8 cellular contexts compared by ENCODE assay signal in genomic region chr1:246725191-246725590, GRCh38. TPM values are rescaled to one million over a fixed set of nuclear protein-coding genes. Genes with fewer than 3 reads are reported as not detected.
DNase-seq lines count a peak whose midpoint lies in the region; ATAC-seq and TF ChIP-seq lines count a peak whose summit lies in the region.

No MANE protein-coding gene starts in this region.

- TF ChIP-seq RAD21 in neural cell (conservative IDR thresholded peaks at IDR 0.05), result no peak

- peaks cover 22% of the 10 kb centered on the region for H3K79me2 ChIP-seq in neural cell (replicated peaks; ENCODE audit: insufficient read depth, low read length)

- ATAC-seq in HG02610 (IDR thresholded peaks at IDR 0.05; ENCODE audit: unreplicated experiment), result no peak
- no peak for ATAC-seq in GM18909 (IDR thresholded peaks at IDR 0.05; ENCODE audit: poor library complexity, unreplicated experiment)

- H3F3A ChIP-seq in neural cell (ENCODE audit: insufficient read depth, low read length, poor library complexity, severe bottlenecking), result no peaks in the 10 kb centered on the region

- peaks cover 18 to 33% (median 23%) of the 10 kb centered on the region in 10 experiments for H3K4me1 ChIP-seq in BLaER1 treated with 17β-estradiol and CSF1 and Interleukin-3, amounts not matched to agents 10 nM and 100 nM

- DNase-seq in MG63 (no peak), NCI-H2196 (lab: John Stamatoyannopoulos, UW; ENCODE audit: unreplicated experiment) (no peak), A172 (ENCODE audit: low spot score) (no peak)

- H2AFZ ChIP-seq in neural cell (ENCODE audit: low read depth, low read length), result no peak overlapping the region

- H3K36me3 ChIP-seq in BLaER1 treated with 17β-estradiol and CSF1 and Interleukin-3, amounts not matched to agents 10 nM and 100 nM, result peaks cover 34 to 37% (median 36%) of the 10 kb centered on the region in 11 experiments
- peaks cover 32% of the 10 kb centered on the region for H3K36me3 ChIP-seq in MG63
- H3K36me3 ChIP-seq in neural cell (ENCODE audit: insufficient read depth, low read length), result peaks cover 4% of the 10 kb centered on the region

- H3K4me3 ChIP-seq in BLaER1 treated with 17β-estradiol and CSF1 and Interleukin-3, amounts not matched to agents 10 nM and 100 nM, result peak overlapping the region; percentile 78 to 93 (median 86)
- H3K4me3 ChIP-seq in MG63 (peak overlapping the region; percentile 81), neural cell (ENCODE audit: low read length) (peak overlapping the region; percentile 97)

- peak overlapping the region; percentile 80 to 96 (median 93) for H3K4me2 ChIP-seq in BLaER1 treated with 17β-estradiol and CSF1 and Interleukin-3, amounts not matched to agents 10 nM and 100 nM
- peak overlapping the region; percentile 92 for H3K4me2 ChIP-seq in neural cell (ENCODE audit: low read length)

- H3K27ac ChIP-seq in BLaER1 treated with 17β-estradiol and CSF1 and Interleukin-3, amounts not matched to agents 10 nM and 100 nM, result peak overlapping the region; percentile 72 to 96 (median 93); a peak in 21 of 22 replicates
- H3K27ac ChIP-seq in cingulate gyrus (ENCODE audit: low read depth, low read length), result peak overlapping the region; percentile 75
- no peak overlapping the region for H3K27ac ChIP-seq in neural cell (ENCODE audit: low read length)

- no peaks in the 10 kb centered on the region for H3K9me2 ChIP-seq in neural cell (ENCODE audit: insufficient read depth, low read length)

- H3K9ac ChIP-seq in BLaER1 treated with 17β-estradiol and CSF1 and Interleukin-3, amounts not matched to agents 10 nM and 100 nM, result peak overlapping the region; percentile 88 to 97 (median 94)
- peak overlapping the region; percentile 89 for H3K9ac ChIP-seq in neural cell (ENCODE audit: low read length)

- TF ChIP-seq CTCF in neural cell (IDR thresholded peaks at IDR 0.05; ENCODE audit: poor library complexity, severe bottlenecking), result no peak

- no peaks in the 10 kb centered on the region for H4K20me1 ChIP-seq in BLaER1 treated with 17β-estradiol and CSF1 and Interleukin-3, amounts not matched to agents 10 nM and 100 nM
- H4K20me1 ChIP-seq in neural cell (ENCODE audit: insufficient read depth), result no peaks in the 10 kb centered on the region

- no peaks in the 10 kb centered on the region for H3K27me3 ChIP-seq in BLaER1 treated with 17β-estradiol and CSF1 and Interleukin-3, amounts not matched to agents 10 nM and 100 nM
- no peaks in the 10 kb centered on the region for H3K27me3 ChIP-seq in MG63
- no peaks in the 10 kb centered on the region for H3K27me3 ChIP-seq in neural cell (ENCODE audit: insufficient read depth, low read depth, low read length)

- TF ChIP-seq EP300 in neural cell (conservative IDR thresholded peaks at IDR 0.05; ENCODE audit: poor library complexity, severe bottlenecking), result no peak

- peaks cover 36 to 53% (median 52%) of the 10 kb centered on the region in 11 experiments for H3K9me3 ChIP-seq in BLaER1 treated with 17β-estradiol and CSF1 and Interleukin-3, amounts not matched to agents 10 nM and 100 nM (replicated peaks in 1 of 11)
- peaks cover 17% of the 10 kb centered on the region; the same call in 1 of the 2 replicates for H3K9me3 ChIP-seq in MG63
- no peaks in the 10 kb centered on the region for H3K9me3 ChIP-seq in neural cell (ENCODE audit: low read length)

TF ChIP-seq in neural cell, 6 proteins besides CTCF, POLR2A, EP300 and RAD21:
- no peak for TF ChIP-seq MXI1 (conservative IDR thresholded peaks at IDR 0.05; ENCODE audit: poor library complexity, severe bottlenecking)
- TF ChIP-seq POLR2AphosphoS5 (IDR thresholded peaks at IDR 0.05), result no peak
- no peak for TF ChIP-seq SMC3 (conservative IDR thresholded peaks at IDR 0.05; ENCODE audit: poor library complexity)
- TF ChIP-seq TAF1 (IDR thresholded peaks at IDR 0.05; ENCODE audit: low read depth), result no peak
- TF ChIP-seq EZH2 (IDR thresholded peaks at IDR 0.05; ENCODE audit: borderline replicate concordance, insufficient read depth, low read length, poor library complexity, severe bottlenecking), result no peak
- no peak for TF ChIP-seq REST (IDR thresholded peaks at IDR 0.05; ENCODE audit: borderline replicate concordance)

RNA-seq across cellular contexts. Expression of gene SCCPDH, which starts 1.0 kb away (rescaled TPM):
- total RNA-seq in MG63 (2014; rRNA removed; shearing (Covaris generic); ENCODE audit: low replicate concordance), result 51.1 and 76.6 TPM in 2 replicates
- 94.2 and 98.5 TPM in 2 replicates for polyA plus RNA-seq in neural cell
- polyA minus RNA-seq in neural cell, result 72.6 and 77.0 TPM in 2 replicates
- total RNA-seq in A172 (2014; rRNA removed; shearing (Covaris generic)), result 102 and 118 TPM in 2 replicates
